8 cellular contexts compared by ENCODE assay signal in the genomic region with DNA sequence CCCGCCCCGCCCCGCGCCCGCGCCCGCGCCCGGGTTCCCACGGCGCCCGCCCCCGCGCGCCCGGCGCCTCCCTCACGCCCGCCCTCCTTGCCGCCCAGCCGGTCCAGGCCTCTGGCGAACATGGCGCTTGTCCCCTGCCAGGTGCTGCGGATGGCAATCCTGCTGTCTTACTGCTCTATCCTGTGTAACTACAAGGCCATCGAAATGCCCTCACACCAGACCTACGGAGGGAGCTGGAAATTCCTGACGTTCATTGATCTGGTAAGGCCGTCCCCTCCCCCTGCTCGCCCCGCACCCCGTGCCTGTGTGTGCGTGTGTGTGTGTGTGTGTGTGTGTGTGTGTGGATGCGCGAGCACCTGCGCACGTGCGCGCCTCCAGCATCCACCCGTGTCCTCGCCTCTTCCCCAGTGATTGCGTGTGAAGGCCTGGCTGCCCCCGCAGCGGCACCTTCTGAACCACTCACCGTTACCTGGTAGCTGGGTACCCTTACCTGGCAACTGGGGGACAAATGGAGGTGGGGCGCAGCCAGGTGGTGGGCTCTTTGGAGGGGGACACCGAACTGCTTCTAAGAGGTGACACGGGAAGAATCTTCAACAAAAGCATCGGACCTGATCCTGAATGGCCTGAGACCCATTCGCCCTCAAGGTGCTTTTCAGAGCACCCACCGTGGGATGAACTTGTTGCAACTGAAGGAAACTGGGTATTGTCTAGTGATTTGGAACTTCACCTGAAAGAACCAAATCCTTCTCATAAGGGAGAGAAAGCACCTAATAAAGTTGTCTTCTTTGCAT. TPM values are rescaled to one million over a fixed set of nuclear protein-coding genes. Genes with fewer than 3 reads are reported as not detected.
A peak's percentile ranks its signal among the peaks of the same experiment; 100 is the strongest.
DNase-seq lines count a peak whose midpoint lies in the region; ATAC-seq and TF ChIP-seq lines count a peak whose summit lies in the region.

A gene with protein sequence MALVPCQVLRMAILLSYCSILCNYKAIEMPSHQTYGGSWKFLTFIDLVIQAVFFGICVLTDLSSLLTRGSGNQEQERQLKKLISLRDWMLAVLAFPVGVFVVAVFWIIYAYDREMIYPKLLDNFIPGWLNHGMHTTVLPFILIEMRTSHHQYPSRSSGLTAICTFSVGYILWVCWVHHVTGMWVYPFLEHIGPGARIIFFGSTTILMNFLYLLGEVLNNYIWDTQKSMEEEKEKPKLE (plus strand): TSS at position 84 of the 791 bp plus-strand sequence. CDS start 37 bp downstream, at position 121.

- TF ChIP-seq CTCF in HL-60 (IDR thresholded peaks at IDR 0.05; ENCODE audit: insufficient read depth, low read length) (no peak), astrocyte of the spinal cord (IDR thresholded peaks at IDR 0.05; ENCODE audit: low read depth, low read length) (no peak), smooth muscle cell (IDR thresholded peaks at IDR 0.05; ENCODE audit: borderline replicate concordance, insufficient read depth, poor library complexity, severe bottlenecking) (no peak)

- peak within 1 kb of the TSS; percentile 94 for H3K27ac Mint-ChIP-seq in T-helper 1 cell treated with Interleukin-12 subunit alpha and Interleukin-12 subunit beta and Interleukin-4 antibody, amounts not matched to agents 30 μg/mL and 1 μg/mL, for 36 hours

- peak within 1 kb of the TSS; percentile 98 for H2AFZ ChIP-seq in smooth muscle cell (ENCODE audit: low read depth)

- no peaks in the 10 kb centered on the region for H3K36me3 Mint-ChIP-seq in T-helper 1 cell treated with Interleukin-12 subunit alpha and Interleukin-12 subunit beta and Interleukin-4 antibody, amounts not matched to agents 30 μg/mL and 1 μg/mL, for 36 hours (ENCODE audit: low read depth)

- H3K9ac ChIP-seq in smooth muscle cell (ENCODE audit: low read depth) = peak within 1 kb of the TSS; percentile 95

- H3K27me3 ChIP-seq in HL-60 (ENCODE audit: insufficient read depth, poor library complexity, severe bottlenecking) (no peaks in the 10 kb centered on the region), smooth muscle cell (ENCODE audit: low read depth) (no peaks in the 10 kb centered on the region)

- peak within 1 kb of the TSS; percentile 92 for H3K4me3 Mint-ChIP-seq in T-helper 1 cell treated with Interleukin-12 subunit alpha and Interleukin-12 subunit beta and Interleukin-4 antibody, amounts not matched to agents 30 μg/mL and 1 μg/mL, for 36 hours

- no peaks in the 10 kb centered on the region for H3K9me3 Mint-ChIP-seq in T-helper 1 cell treated with Interleukin-12 subunit alpha and Interleukin-12 subunit beta and Interleukin-4 antibody, amounts not matched to agents 30 μg/mL and 1 μg/mL, for 36 hours

- H3K79me2 ChIP-seq in smooth muscle cell (ENCODE audit: low read depth) = no peaks in the 10 kb centered on the region

- peak within 1 kb of the TSS; percentile 92 for H3K4me2 ChIP-seq in smooth muscle cell

- ATAC-seq in GM19467 (IDR thresholded peaks at IDR 0.05; ENCODE audit: unreplicated experiment) = peak; percentile 55

- DNase-seq in COLO668 (lab: John Stamatoyannopoulos, UW; ENCODE audit: unreplicated experiment) (peak; percentile 72), HL-60 (ENCODE audit: low read depth in 1 of 2, low spot score in 1 of 2) (peak; percentile 44 to 68), astrocyte of the spinal cord (ENCODE audit: low read depth, low spot score) (no peak), smooth muscle cell (lab: John Stamatoyannopoulos, UW; ENCODE audit: unreplicated experiment) (peak; percentile 48), foreskin melanocyte (no peak)

- H3K27ac ChIP-seq in HL-60 (replicated peaks) (peak within 1 kb of the TSS; percentile 91), smooth muscle cell (ENCODE audit: low read depth) (peak within 1 kb of the TSS; percentile 87)

- WGBS in smooth muscle cell (ENCODE audit: low lambda C conversion rate) = 12% methylated on average over 23 of the region's 50 CpGs

- peaks cover 26% of the 10 kb centered on the region for H3K4me1 Mint-ChIP-seq in T-helper 1 cell treated with Interleukin-12 subunit alpha and Interleukin-12 subunit beta and Interleukin-4 antibody, amounts not matched to agents 30 μg/mL and 1 μg/mL, for 36 hours (ENCODE audit: low read depth)

- H3K9me3 ChIP-seq in iPS-18c (ENCODE audit: control insufficient read depth, insufficient read depth, low read length) = no peaks in the 10 kb centered on the region
- H3K9me3 ChIP-seq in smooth muscle cell (replicated peaks; ENCODE audit: low read depth) = no peaks in the 10 kb centered on the region

- no peaks in the 10 kb centered on the region for H3K36me3 ChIP-seq in smooth muscle cell (ENCODE audit: low read depth)

- in situ Hi-C loops in astrocyte of the spinal cord (cut with HindIII; ENCODE audit: low sequenced_read_pairs) = no loop called here

- H3F3A ChIP-seq in smooth muscle cell (ENCODE audit: low read depth) = peaks cover 7% of the 10 kb centered on the region

- no peaks in the 10 kb centered on the region for H3K27me3 Mint-ChIP-seq in T-helper 1 cell treated with Interleukin-12 subunit alpha and Interleukin-12 subunit beta and Interleukin-4 antibody, amounts not matched to agents 30 μg/mL and 1 μg/mL, for 36 hours (ENCODE audit: low read depth)

- no peaks in the 10 kb centered on the region for H4K20me1 ChIP-seq in smooth muscle cell (ENCODE audit: low read depth)

- H3K4me1 ChIP-seq in smooth muscle cell (ENCODE audit: low read depth) = peaks cover 21% of the 10 kb centered on the region

- H3K4me3 ChIP-seq in HL-60 (replicated peaks; ENCODE audit: insufficient read depth, low read length) (peak within 1 kb of the TSS; percentile 83), astrocyte of the spinal cord (ENCODE audit: low read depth, low read length) (peak within 1 kb of the TSS; percentile 67), iPS-18c (ENCODE audit: insufficient read depth, low read depth, low read length) (peak within 1 kb of the TSS; percentile 81), smooth muscle cell (peak within 1 kb of the TSS; percentile 85)

RNA-seq across cellular contexts. Expression of the gene that starts here (rescaled TPM):
- 25.9 and 27.2 TPM in 2 replicates for total RNA-seq in smooth muscle cell
- 9.1 and 35.9 TPM in 2 replicates for polyA plus RNA-seq in smooth muscle cell

Comparison
In these comparisons a context has a peak if more than half of its experiments do, and no peak if none do; other contexts are left out.
1. DNase-seq: peak in COLO668 (single experiment), HL-60 (2 of 2) and smooth muscle cell (single experiment); none in astrocyte of the spinal cord (single experiment) and foreskin melanocyte (single experiment).
2. Peak in every context shown above with its lines, with median percentiles within 50 percentile points of each other: H3K4me3 ChIP-seq.